In genomic region chr18:13823707-13824395, GRCh38 we compare ENCODE assay signal across 8 cellular contexts. TPM values are rescaled to one million over a fixed set of nuclear protein-coding genes. Genes with fewer than 3 reads are reported as not detected.
DNase-seq lines count a peak whose midpoint lies in the region; ATAC-seq and TF ChIP-seq lines count a peak whose summit lies in the region.

Gene MC5R, plus strand, starts transcription at chr18:13824149. Its CDS starts 1,617 bp downstream, at chr18:13825766.

- POLR2A ChIA-PET in Caco-2 (lab: Charles Lee) = no interaction called here

- no peaks in the 10 kb centered on the region for H3K9me3 Mint-ChIP-seq in Caco-2 (ENCODE audit: unreplicated experiment)

- H3K27me3 ChIP-seq in Caco-2 (replicated peaks; ENCODE audit: control insufficient read depth, insufficient read depth, low read length) = no peaks in the 10 kb centered on the region
- H3K27me3 ChIP-seq in HL-60 (ENCODE audit: insufficient read depth, poor library complexity, severe bottlenecking) = peaks cover 14% of the 10 kb centered on the region
- peaks cover 6 to 41% (median 12%) of the 10 kb centered on the region in 9 donors for H3K27me3 ChIP-seq in heart left ventricle
- no peaks in the 10 kb centered on the region for H3K27me3 ChIP-seq in prostate gland (replicated peaks; ENCODE audit: insufficient read depth)

- H3K36me3 ChIP-seq in Caco-2 (ENCODE audit: control insufficient read depth, insufficient read depth, low read length) = no peaks in the 10 kb centered on the region
- H3K36me3 ChIP-seq in heart left ventricle = no peaks in the 10 kb centered on the region
- no peaks in the 10 kb centered on the region for H3K36me3 ChIP-seq in prostate gland

- H3K27ac ChIP-seq in HL-60 (replicated peaks) (no peak within 1 kb of the TSS), heart left ventricle (no peak within 1 kb of the TSS), prostate gland (no peak within 1 kb of the TSS)

- H3K9me3 ChIP-seq in Caco-2 (no peaks in the 10 kb centered on the region), heart left ventricle (no peaks in the 10 kb centered on the region), prostate gland (no peaks in the 10 kb centered on the region)

- CTCF ChIA-PET in Caco-2 (lab: Charles Lee) = interaction anchor here (0.6 to 1.0 kb wide), 4 partner anchors 10 to 262 kb away, joined by 3 to 7 read pairs (median 5); no protein-coding TSS in a partner anchor

- ATAC-seq in GM19467 (IDR thresholded peaks at IDR 0.05; ENCODE audit: unreplicated experiment) (peak; percentile 90), SK-N-SH treated with all-trans-retinoic acid at 6 μM for 48 hours (peak; percentile 95), heart left ventricle (peak; percentile 64 to 97 (median 82))

- intact Hi-C loops in Caco-2 (cut with micrococcal nuclease; ENCODE audit: unreplicated experiment) = loop anchor here (1.0 kb wide), 1 partner anchor 262 kb away; no protein-coding TSS in a partner anchor
- intact Hi-C loops in heart left ventricle (cut with DNase I) = loop anchor here in 9 of 10 donors (1.0 to 10.0 kb wide), 7 partner anchors 261 to 573 kb away; no protein-coding TSS in a partner anchor
- intact Hi-C loops in prostate gland (cut with DNase I) = loop anchor here (5.0 kb wide), 1 partner anchor 263 kb away; no protein-coding TSS in a partner anchor

- TF ChIP-seq CTCF in Caco-2 (IDR thresholded peaks at IDR 0.05; ENCODE audit: insufficient read depth in 1 of 2, low read depth in 1 of 2, low read length in 1 of 2, severe bottlenecking in 1 of 2, unreplicated experiment in 1 of 2) = peak; percentile 77 to 87
- peak; percentile 80 for TF ChIP-seq CTCF in HL-60 (IDR thresholded peaks at IDR 0.05; ENCODE audit: insufficient read depth, low read length)
- peak; percentile 58 to 97 (median 81) for TF ChIP-seq CTCF in heart left ventricle (IDR thresholded peaks at IDR 0.05)
- TF ChIP-seq CTCF in prostate gland (IDR thresholded peaks at IDR 0.05) = peak; percentile 62 to 95 (median 88)

- BruUV-seq in Caco-2 (replicated peaks; lab: Mats Ljungman, UMichigan) = no TSS peak

- H3K4me1 ChIP-seq in Caco-2 (no peaks in the 10 kb centered on the region), heart left ventricle (peaks cover 0 to 7% (median 1%) of the 10 kb centered on the region in 12 donors), prostate gland (replicated peaks) (no peaks in the 10 kb centered on the region)

- WGBS in heart left ventricle, 4 donors = 3 to 10% (median 5%) methylated on average over 28 to 54 of the region's 54 CpGs
- 3% methylated on average over 54 of the region's 54 CpGs for WGBS in prostate gland

- H3K4me3 Mint-ChIP-seq in Caco-2 (ENCODE audit: unreplicated experiment) = no peak within 1 kb of the TSS

- no peaks in the 10 kb centered on the region for H3K36me3 Mint-ChIP-seq in Caco-2 (ENCODE audit: insufficient read depth, unreplicated experiment)

- no peak for TF ChIP-seq POLR2A in heart left ventricle (IDR thresholded peaks at IDR 0.05)
- no peak for TF ChIP-seq POLR2A in prostate gland (IDR thresholded peaks at IDR 0.05)

- H3K4me1 Mint-ChIP-seq in Caco-2 (ENCODE audit: low read depth, unreplicated experiment) = no peaks in the 10 kb centered on the region

- H3K4me3 ChIP-seq in Caco-2 (ENCODE audit: low read depth, low read length) = peak within 1 kb of the TSS; percentile 23; the same call in 1 of the 2 replicates
- H3K4me3 ChIP-seq in HL-60 (replicated peaks; ENCODE audit: insufficient read depth, low read length) = peak within 1 kb of the TSS; percentile 21
- peak within 1 kb of the TSS in 10 of 12 donors; percentile 2 to 61 (median 46) for H3K4me3 ChIP-seq in heart left ventricle
- peak within 1 kb of the TSS; percentile 17 to 31 for H3K4me3 ChIP-seq in prostate gland

- no peak within 1 kb of the TSS for H3K27ac Mint-ChIP-seq in Caco-2 (ENCODE audit: unreplicated experiment)

- DNase-seq in Caco-2 = peak in 1 of 2 experiments; percentile 79
- peak; percentile 14 to 42 for DNase-seq in HL-60 (ENCODE audit: low read depth in 1 of 2, low spot score in 1 of 2)
- DNase-seq in activated naive CD4-positive, alpha-beta T cell treated with anti-CD3 and anti-CD28 coated beads, Interleukin-2, amount 50 U/mL, for 16 hours = peak; percentile 78
- peak; percentile 47 to 88 (median 57) for DNase-seq in heart left ventricle
- DNase-seq in prostate gland (ENCODE audit: low spot score) = peak; percentile 30
- DNase-seq in ureter (ENCODE audit: low spot score) = peak; percentile 54

- H3K27me3 Mint-ChIP-seq in Caco-2 (ENCODE audit: insufficient read depth, unreplicated experiment) = peaks cover 19% of the 10 kb centered on the region

TF ChIP-seq in SK-N-SH treated with all-trans-retinoic acid at 6 μM for 48 hours, 23 proteins besides CTCF, POLR2A, EP300 and RAD21:
- TF ChIP-seq PATZ1 (CRISPR knock-in tag; IDR thresholded peaks at IDR 0.05; ENCODE audit: borderline replicate concordance) (no peak), BACH2 (CRISPR knock-in tag; IDR thresholded peaks at IDR 0.05; ENCODE audit: borderline replicate concordance) (no peak), ISL1 (CRISPR knock-in tag; IDR thresholded peaks at IDR 0.05) (no peak), CREB5 (CRISPR knock-in tag; IDR thresholded peaks at IDR 0.05; ENCODE audit: low read depth) (no peak)

RNA-seq across cellular contexts. Expression of gene MC5R, which starts in this region (rescaled TPM):
- total RNA-seq in Caco-2 (2022) = not detected in 2 replicates
- not detected for total RNA-seq in heart left ventricle
- not detected for polyA plus RNA-seq in heart left ventricle
- not detected for total RNA-seq in prostate gland
- not detected for total RNA-seq in ureter

Comparison
In these comparisons a context has a peak if more than half of its experiments do, and no peak if none do; other contexts are left out.
1. Peak in DNase-seq, ATAC-seq and H3K4me3 ChIP-seq in heart left ventricle; RNA of the gene not detected or under 1 TPM.
2. Peak in DNase-seq and H3K4me3 ChIP-seq in prostate gland; RNA of the gene not detected or under 1 TPM.
3. Peak in DNase-seq in ureter; RNA of the gene not detected or under 1 TPM.